8 cellular contexts compared by ENCODE assay signal in the genomic region with DNA sequence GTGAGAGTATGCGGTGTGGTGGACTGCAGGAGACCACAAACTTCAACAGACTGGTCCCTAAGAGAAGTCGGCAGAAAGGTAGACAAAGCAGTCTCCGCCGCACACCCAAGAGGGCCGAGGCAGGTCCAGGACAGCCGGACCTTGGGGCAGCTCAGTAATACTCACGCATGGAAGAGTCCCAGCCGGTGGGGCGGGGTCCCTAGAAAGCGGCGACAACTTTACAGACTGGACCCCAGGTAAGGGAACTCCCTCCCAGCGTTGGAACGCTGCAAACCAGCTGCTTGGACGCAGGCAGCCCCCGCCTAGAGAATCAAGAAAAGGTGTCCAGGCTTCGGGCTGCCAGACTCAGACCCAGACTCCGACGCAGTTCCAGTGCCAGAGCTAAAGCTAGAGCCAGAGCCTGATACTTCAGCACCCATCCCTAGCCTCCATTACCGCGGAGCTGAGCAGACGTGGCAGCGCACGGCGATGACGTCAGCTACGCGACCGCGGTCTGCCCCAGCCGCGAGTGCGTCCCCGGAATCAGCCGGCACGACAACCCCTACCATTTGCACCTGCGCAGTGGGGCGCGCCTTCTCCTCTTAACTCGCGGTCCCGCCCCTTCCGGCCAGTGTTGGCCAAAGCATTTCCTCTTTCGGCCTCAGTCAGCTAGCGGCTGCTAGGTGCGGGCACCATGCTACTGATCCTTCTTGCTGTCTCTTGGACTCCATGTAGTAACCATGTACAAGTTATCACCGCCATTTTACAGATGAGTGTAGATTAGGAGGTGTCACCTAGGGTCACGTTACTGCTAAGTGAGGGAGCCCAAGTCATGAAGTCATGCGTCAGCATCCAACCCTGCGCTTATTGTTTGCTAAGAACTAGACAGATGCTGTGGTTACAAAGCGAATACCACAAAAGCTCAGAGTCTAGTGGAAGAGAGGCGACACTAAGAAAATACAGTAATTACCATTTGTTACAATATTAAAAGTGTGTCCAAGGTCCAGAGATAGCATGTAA. TPM values are rescaled to one million over a fixed set of nuclear protein-coding genes. Genes with fewer than 3 reads are reported as not detected.
A peak's percentile ranks its signal among the peaks of the same experiment; 100 is the strongest.
DNase-seq lines count a peak whose midpoint lies in the region; ATAC-seq and TF ChIP-seq lines count a peak whose summit lies in the region.

A gene with protein sequence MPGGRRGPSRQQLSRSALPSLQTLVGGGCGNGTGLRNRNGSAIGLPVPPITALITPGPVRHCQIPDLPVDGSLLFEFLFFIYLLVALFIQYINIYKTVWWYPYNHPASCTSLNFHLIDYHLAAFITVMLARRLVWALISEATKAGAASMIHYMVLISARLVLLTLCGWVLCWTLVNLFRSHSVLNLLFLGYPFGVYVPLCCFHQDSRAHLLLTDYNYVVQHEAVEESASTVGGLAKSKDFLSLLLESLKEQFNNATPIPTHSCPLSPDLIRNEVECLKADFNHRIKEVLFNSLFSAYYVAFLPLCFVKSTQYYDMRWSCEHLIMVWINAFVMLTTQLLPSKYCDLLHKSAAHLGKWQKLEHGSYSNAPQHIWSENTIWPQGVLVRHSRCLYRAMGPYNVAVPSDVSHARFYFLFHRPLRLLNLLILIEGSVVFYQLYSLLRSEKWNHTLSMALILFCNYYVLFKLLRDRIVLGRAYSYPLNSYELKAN (minus strand): TSS at position 445 of the 999 bp plus-strand sequence. CDS start 1,541 bp downstream, outside the sequence.

- H3K27ac ChIP-seq in PC-9 (peak within 1 kb of the TSS; percentile 56), epithelial cell of prostate (peak within 1 kb of the TSS; percentile 62)

- H3K36me3 ChIP-seq in PC-9 (ENCODE audit: low read depth) (peaks cover 34% of the 10 kb centered on the region), mucosa of descending colon (ENCODE audit: low read depth) (no peaks in the 10 kb centered on the region)

- no peaks in the 10 kb centered on the region for H3K27me3 ChIP-seq in PC-9 (ENCODE audit: insufficient read depth, low read depth)

- H3K79me2 ChIP-seq in PC-9 (ENCODE audit: low read depth), result peaks cover 31% of the 10 kb centered on the region

- H3K4me1 ChIP-seq in PC-9 (replicated peaks; ENCODE audit: insufficient read depth) (peaks cover 17% of the 10 kb centered on the region), mucosa of descending colon (ENCODE audit: low read depth) (peaks cover 15% of the 10 kb centered on the region)

- H3K9me2 ChIP-seq in PC-9 (ENCODE audit: insufficient read depth), result no peaks in the 10 kb centered on the region

- peak within 1 kb of the TSS; percentile 91 for H3K4me3 ChIP-seq in Jurkat, Clone E6-1 (ENCODE audit: low read length)
- H3K4me3 ChIP-seq in PC-9, result peak within 1 kb of the TSS; percentile 87
- peak within 1 kb of the TSS; percentile 75 for H3K4me3 ChIP-seq in mucosa of descending colon

- POLR2A ChIA-PET in PC-9 (lab: Charles Lee; ENCODE audit: unreplicated experiment), result interaction anchor here (0.5 to 1.0 kb wide), 8 partner anchors 35 to 1007 kb away, joined by 3 to 12 read pairs (median 6); a partner anchor contains a TSS

- H4K20me1 ChIP-seq in PC-9 (ENCODE audit: insufficient read depth), result no peaks in the 10 kb centered on the region

- TF ChIP-seq CTCF in PC-9 (conservative IDR thresholded peaks at IDR 0.05), result peak; percentile 40; the same call in 1 of the 2 replicates
- TF ChIP-seq CTCF in mucosa of descending colon (IDR thresholded peaks at IDR 0.05), result peak; percentile 8

- DNase-seq in DMS153 (lab: John Stamatoyannopoulos, UW) (peak; percentile 96), PC-9 (peak; percentile 92 to 99), epithelial cell of prostate (ENCODE audit: low read depth, low spot score) (peak; percentile 87), mucosa of descending colon (peak; percentile 100)
- DNase-seq in Jurkat, Clone E6-1 (ENCODE audit: low read depth, low spot score), result peak; percentile 94
- peak; percentile 99 for DNase-seq in activated T-cell treated with anti-CD3 and anti-CD28 coated beads, Interleukin-2, amount 50 U/mL, for 1 hour
- peak; percentile 100 for DNase-seq in stimulated activated CD8-positive, alpha-beta memory T cell treated with anti-CD3 and anti-CD28 coated beads, Interleukin-4, amount 100 ng/mL, for 24 hours (ENCODE audit: low read depth)

- CTCF ChIA-PET in PC-9 (lab: Charles Lee), result interaction anchor here (0.6 kb wide), 1 partner anchor 1216 kb away, joined by 4 read pairs; no protein-coding TSS in a partner anchor

- H3K9me3 ChIP-seq in PC-9 (ENCODE audit: insufficient read depth, low read depth) (no peaks in the 10 kb centered on the region), mucosa of descending colon (no peaks in the 10 kb centered on the region)

- H2AFZ ChIP-seq in PC-9, result peak within 1 kb of the TSS; percentile 99

- intact Hi-C loops in PC-9 (cut with micrococcal nuclease; ENCODE audit: unreplicated experiment), result loop anchor here (1.0 to 10.0 kb wide), 2 partner anchors 35 to 631 kb away; a partner anchor contains a TSS
- intact Hi-C loops in mucosa of descending colon (cut with DNase I, micrococcal nuclease), result no loop called here

- ATAC-seq in GM21619 (IDR thresholded peaks at IDR 0.05; ENCODE audit: unreplicated experiment) (peak; percentile 93), mucosa of descending colon (peak; percentile 99)

- peak within 1 kb of the TSS; percentile 95 for H3K4me2 ChIP-seq in PC-9

- H3F3A ChIP-seq in PC-9 (ENCODE audit: insufficient read depth, low read depth), result peaks cover 4% of the 10 kb centered on the region; the same call in 1 of the 2 replicates

- BruUV-seq in PC-9 (replicated peaks; lab: Mats Ljungman, UMichigan), result TSS peak; percentile 97

RNA-seq across cellular contexts. Expression of the gene that starts here (rescaled TPM):
- 29.3 TPM for polyA plus RNA-seq in Jurkat, Clone E6-1 (2012; ENCODE audit: insufficient read depth, insufficient read length)
- total RNA-seq in PC-9 (2021), result 46.8 and 51.7 TPM in 2 replicates
- 10 to 100 TPM; 24.0 to 32.2 (median 26.5) TPM for total RNA-seq in mucosa of descending colon

Comparison
In these comparisons a context has a peak if more than half of its experiments do, and no peak if none do; other contexts are left out.
1. Peak in every context shown above with its lines: DNase-seq, ATAC-seq, H3K4me3 ChIP-seq and H3K27ac ChIP-seq.